13 cellular contexts compared by ENCODE assay signal in genomic region chr4:46123872-46124755, GRCh38. TPM values are rescaled to one million over a fixed set of nuclear protein-coding genes. Genes with fewer than 3 reads are reported as not detected.
DNase-seq lines count a peak whose midpoint lies in the region; ATAC-seq and TF ChIP-seq lines count a peak whose summit lies in the region.
"Had no signal": no experiment of that assay in that cellular context is flagged by ENCODE, and none has a peak within 500 bp of the region (broad histone marks: within the 10 kb centered on the region; RNA-seq: fewer than 3 reads in every experiment).

TSS of gene GABRG1 (minus strand) at chr4:46124054. CDS start at chr4:46123913, 141 bp downstream.

- H3K36me3 Mint-ChIP-seq in CD14-positive monocyte, result no peaks in the 10 kb centered on the region

- H3K4me3 Mint-ChIP-seq in CD14-positive monocyte, result no peak within 1 kb of the TSS
- H3K4me3 Mint-ChIP-seq: activated CD4-positive, alpha-beta T cell treated with anti-CD3 and anti-CD28 coated beads, Interleukin-2, amount 10 ng/mL, durations not matched to agents 7 days and 5 days had no signal

- no peak for TF ChIP-seq CTCF in CD14-positive monocyte (IDR thresholded peaks at IDR 0.05)

- intact Hi-C loops in CD14-positive monocyte (cut with micrococcal nuclease), result no loop called here

- peaks cover 0 to 2% (median 0%) of the 10 kb centered on the region in 7 donors for H3K9me3 Mint-ChIP-seq in CD14-positive monocyte

- ATAC-seq in HG03378 (IDR thresholded peaks at IDR 0.05; ENCODE audit: unreplicated experiment), result no peak

- no peaks in the 10 kb centered on the region for H3K4me1 Mint-ChIP-seq in CD14-positive monocyte
- H3K4me1 Mint-ChIP-seq: activated CD4-positive, alpha-beta T cell treated with anti-CD3 and anti-CD28 coated beads, Interleukin-2, amount 10 ng/mL, durations not matched to agents 7 days and 5 days had no signal

- no peak within 1 kb of the TSS for H3K27ac Mint-ChIP-seq in CD14-positive monocyte
- H3K27ac Mint-ChIP-seq: activated CD4-positive, alpha-beta T cell treated with anti-CD3 and anti-CD28 coated beads, Interleukin-2, amount 10 ng/mL, durations not matched to agents 7 days and 5 days had no signal

- DNase-seq in H4 (ENCODE audit: low spot score) (peak; percentile 4), NCI-H774 (lab: John Stamatoyannopoulos, UW) (peak; percentile 71), hypothalamus (lab: John Stamatoyannopoulos, UW) (peak in 45 of 51 donors; percentile 1 to 83 (median 41)), pons (ENCODE audit: low spot score) (peak; percentile 43), OCI-M1 (lab: John Stamatoyannopoulos, UW) (no peak), CD14-positive monocyte (ENCODE audit: low spot score) (no peak)
- DNase-seq in activated T-cell treated with anti-CD3 and anti-CD28 coated beads, Interleukin-2, amount 50 U/mL, for 1 hour, result no peak
- DNase-seq: activated CD4-positive, alpha-beta T cell treated with anti-CD3 and anti-CD28 coated beads, Interleukin-2, amount 10 ng/mL, durations not matched to agents 7 days and 5 days; dermis blood vessel endothelial cell; foreskin fibroblast; mesenchymal stem cell; NCI-H526 treated with DMSO at 0.1 percent for 48 hours had no signal

- peaks cover 2 to 7% (median 4%) of the 10 kb centered on the region in 3 donors for H3K27me3 Mint-ChIP-seq in CD14-positive monocyte (ENCODE audit: low read depth in 3 of 3)
- H3K27me3 Mint-ChIP-seq: activated CD4-positive, alpha-beta T cell treated with anti-CD3 and anti-CD28 coated beads, Interleukin-2, amount 10 ng/mL, durations not matched to agents 7 days and 5 days had no signal

RNA-seq across cellular contexts. Expression of gene GABRG1, which starts in this region (rescaled TPM):
- 1.0 TPM in 2 replicates for total RNA-seq in H4 (2014; rRNA removed; shearing (Covaris generic))
- polyA plus RNA-seq in CD14-positive monocyte, result not detected
- total RNA-seq: activated CD4-positive, alpha-beta T cell treated with anti-CD3 and anti-CD28 coated beads, Interleukin-2, amount 10 ng/mL, durations not matched to agents 7 days and 5 days; dermis blood vessel endothelial cell had no signal

Comparison
In these comparisons a context has a peak if more than half of its experiments do, and no peak if none do; other contexts are left out.
1. DNase-seq: peak in H4 (single experiment), NCI-H774 (single experiment), hypothalamus (45 of 51) and pons (single experiment); none in OCI-M1 (single experiment), activated T-cell treated with anti-CD3 and anti-CD28 coated beads, Interleukin-2, amount 50 U/mL, for 1 hour (single experiment) and CD14-positive monocyte (single experiment).